Comparison of ENCODE assay signal across 8 cellular contexts in genomic region chr1:26889580-26890466, GRCh38.
DNase-seq lines count a peak whose midpoint lies in the region; ATAC-seq and TF ChIP-seq lines count a peak whose summit lies in the region.

Gene GPN2 (minus strand): TSS chr1:26890283. CDS start chr1:26890096, 187 bp downstream.

- peak; percentile 82 for ATAC-seq in GM18867 (IDR thresholded peaks at IDR 0.05; ENCODE audit: unreplicated experiment)
- ATAC-seq in HG03103 (IDR thresholded peaks at IDR 0.05; ENCODE audit: low read depth, unreplicated experiment) = peak; percentile 80

- peak; percentile 21 for DNase-seq in AG04449 (ENCODE audit: low read depth, low spot score)
- peak; percentile 81 for DNase-seq in NCI-H345 (lab: John Stamatoyannopoulos, UW)
- peak; percentile 67 to 71 for DNase-seq in activated CD4-positive, alpha-beta T cell treated with anti-CD3 and anti-CD28 coated beads for 4 hours
- peak; percentile 79 for DNase-seq in choroid plexus epithelial cell (ENCODE audit: low read depth)
- DNase-seq in stimulated activated CD4-positive, alpha-beta T cell treated with anti-CD3 and anti-CD28 coated beads, Interleukin-1b, Interleukin-23, amount 100 ng/mL, for 24 hours (ENCODE audit: low read depth in 4 of 4, low spot score in 1 of 4) = peak; percentile 46 to 68 (median 58)

- H3K27me3 ChIP-seq in layer of hippocampus (ENCODE audit: control insufficient read depth, insufficient read depth, low read length) = no peaks in the 10 kb centered on the region

- POLR2A ChIA-PET in AG04449 (lab: Yijun Ruan, JAX) = interaction anchor here (0.6 to 4.5 kb wide), 5 partner anchors 9 to 275 kb away, joined by 3 to 42 read pairs (median 4); partner anchors contain the start of genes GPATCH3, NUDC and TRNP1

- CTCF ChIA-PET in AG04449 (lab: Yijun Ruan, JAX) = interaction anchor here (0.8 to 5.1 kb wide), 18 partner anchors 9 to 291 kb away, joined by 3 to 60 read pairs (median 5); partner anchors contain the start of gene GPATCH3

- no peak for TF ChIP-seq CTCF in AG04449 (IDR thresholded peaks at IDR 0.05; ENCODE audit: insufficient read depth, low read length, missing control alignments)
- no peak for TF ChIP-seq CTCF in choroid plexus epithelial cell (conservative IDR thresholded peaks at IDR 0.05; ENCODE audit: low read depth, low read length)

- peak within 1 kb of the TSS; percentile 82 for H3K27ac ChIP-seq in layer of hippocampus (ENCODE audit: low read depth, low read length)

- H3K4me3 ChIP-seq in AG04449 (ENCODE audit: low read depth, low read length) = peak within 1 kb of the TSS; percentile 98
- peak within 1 kb of the TSS; percentile 89 for H3K4me3 ChIP-seq in choroid plexus epithelial cell (ENCODE audit: low read depth, low read length)

Comparison
In these comparisons a context has a peak if more than half of its experiments do, and no peak if none do; other contexts are left out.
1. Peak in every context shown above with its lines: DNase-seq, ATAC-seq, H3K4me3 ChIP-seq and H3K27ac ChIP-seq.
2. DNase-seq: peak in every context shown above with its lines; median percentile 81 in NCI-H345; 79 in choroid plexus epithelial cell; 69 in activated CD4-positive, alpha-beta T cell treated with anti-CD3 and anti-CD28 coated beads for 4 hours; 58 in stimulated activated CD4-positive, alpha-beta T cell treated with anti-CD3 and anti-CD28 coated beads, Interleukin-1b, Interleukin-23, amount 100 ng/mL, for 24 hours; 21 in AG04449.